In the genomic region with DNA sequence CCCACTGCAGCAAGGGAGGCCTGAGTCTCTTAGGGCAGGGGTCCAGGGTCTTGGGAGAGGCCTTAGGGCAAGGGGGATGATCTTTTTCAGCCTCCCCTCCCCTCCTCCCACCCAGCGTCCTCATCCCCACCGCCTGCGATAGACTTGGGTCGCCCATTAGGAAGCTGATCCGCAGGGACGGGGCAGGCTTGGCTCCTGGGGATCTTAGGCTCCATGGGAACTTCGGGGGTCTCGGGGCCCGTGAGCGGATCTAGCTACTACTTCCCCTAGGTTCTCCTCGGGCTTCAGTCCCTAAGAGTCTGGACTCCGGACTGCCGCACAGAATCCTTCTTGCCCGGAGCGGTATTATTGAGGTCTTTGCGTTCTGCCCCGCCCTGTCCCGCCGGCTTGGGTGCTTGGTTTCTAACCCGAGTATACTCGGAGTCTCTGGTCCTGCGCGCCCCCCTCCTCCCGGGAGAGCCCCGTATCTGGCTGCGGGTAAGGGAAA, we compare ENCODE assay signal across 11 cellular contexts. TPM values are rescaled to one million over a fixed set of nuclear protein-coding genes. Genes with fewer than 3 reads are reported as not detected.
A peak's percentile ranks its signal among the peaks of the same experiment; 100 is the strongest.
DNase-seq lines count a peak whose midpoint lies in the region; ATAC-seq and TF ChIP-seq lines count a peak whose summit lies in the region.
"Had no signal": no experiment of that assay in that cellular context is flagged by ENCODE, and none has a peak within 500 bp of the region (broad histone marks: within the 10 kb centered on the region; RNA-seq: fewer than 3 reads in every experiment).

No MANE protein-coding gene starts in this region.

- H2BK120ac ChIP-seq in mesendoderm (ENCODE audit: low read depth, low read length) = no peak overlapping the region

- H3K36me3 ChIP-seq in heart right ventricle (no peaks in the 10 kb centered on the region), right atrium auricular region (no peaks in the 10 kb centered on the region), mesendoderm (ENCODE audit: control insufficient read depth, insufficient read depth, low read length) (no peaks in the 10 kb centered on the region), uterus (no peaks in the 10 kb centered on the region)
- H3K36me3 ChIP-seq: right lobe of liver had no signal

- H3K56ac ChIP-seq in mesendoderm (ENCODE audit: low read length) = peak overlapping the region; percentile 25

- H3K9me3 ChIP-seq in heart right ventricle (no peaks in the 10 kb centered on the region), right atrium auricular region (no peaks in the 10 kb centered on the region), uterus (no peaks in the 10 kb centered on the region)
- H3K9me3 ChIP-seq: right lobe of liver had no signal

- TF ChIP-seq POLR2A in uterus (IDR thresholded peaks at IDR 0.05) = no peak

- H2BK15ac ChIP-seq in mesendoderm (replicated peaks; ENCODE audit: low read depth) = no peak overlapping the region

- WGBS in heart right ventricle, 2 donors = 1 to 2% methylated on average over 26 of the region's 26 CpGs
- no CpG with 5 or more reads among the region's 26 CpGs for WGBS in mesendoderm (ENCODE audit: extremely low coverage, insufficient coverage, low lambda C conversion rate)

- H3K4me3 ChIP-seq in heart right ventricle = peak overlapping the region in 9 of 10 donors; percentile 6 to 48 (median 38)
- H3K4me3 ChIP-seq in right atrium auricular region = peak overlapping the region in 1 of 2 donors; percentile 36
- peak overlapping the region; percentile 42 for H3K4me3 ChIP-seq in choroid plexus epithelial cell (ENCODE audit: low read depth, low read length)
- peak overlapping the region; percentile 10 for H3K4me3 ChIP-seq in mesendoderm (ENCODE audit: low read length)
- peak overlapping the region; percentile 10 to 27 for H3K4me3 ChIP-seq in uterus
- H3K4me3 ChIP-seq: right lobe of liver had no signal

- no peak overlapping the region for H3K4ac ChIP-seq in mesendoderm (ENCODE audit: low read depth, low read length)

- H3K27me3 ChIP-seq in heart right ventricle (peaks cover 0 to 98% (median 73%) of the 10 kb centered on the region in 7 donors), right atrium auricular region (peaks cover 11 to 15% of the 10 kb centered on the region in 2 donors), mesendoderm (ENCODE audit: insufficient read depth, low read length, poor library complexity) (peaks cover 36% of the 10 kb centered on the region), uterus (no peaks in the 10 kb centered on the region)

- TF ChIP-seq CTCF in heart right ventricle (IDR thresholded peaks at IDR 0.05) (no peak), right atrium auricular region (IDR thresholded peaks at IDR 0.05) (no peak), choroid plexus epithelial cell (conservative IDR thresholded peaks at IDR 0.05; ENCODE audit: low read depth, low read length) (no peak), uterus (IDR thresholded peaks at IDR 0.05) (no peak)

- DNase-seq in heart right ventricle (no peak), right atrium auricular region (ENCODE audit: low spot score) (no peak), choroid plexus epithelial cell (ENCODE audit: low read depth) (no peak), mesendoderm (peak; percentile 25), uterus (no peak), COLO668 (lab: John Stamatoyannopoulos, UW; ENCODE audit: unreplicated experiment) (no peak), LoVo (ENCODE audit: low spot score) (no peak), SHP77 (lab: John Stamatoyannopoulos, UW) (no peak)
- DNase-seq: CD4-positive, alpha-beta T cell; NCI-H1436 treated with DMSO at 0.1 percent for 48 hours had no signal

- no peak overlapping the region for H4K5ac ChIP-seq in mesendoderm (ENCODE audit: low read length)

- H3K18ac ChIP-seq in mesendoderm (ENCODE audit: low read length) = no peak overlapping the region

- intact Hi-C loops in heart right ventricle (cut with DNase I) (loop anchor here in 4 of 10 donors (5.0 to 10.0 kb wide), 5 partner anchors 200 to 1030 kb away; partner anchors contain the start of gene CCDC91 (in 1 of the 4)), uterus (cut with DNase I; ENCODE audit: low total_unique reads) (no loop called here)

- H3K23ac ChIP-seq in mesendoderm (ENCODE audit: low read length) = no peak overlapping the region

- H3K4me1 ChIP-seq in heart right ventricle = peaks cover 0 to 34% (median 15%) of the 10 kb centered on the region in 9 donors
- H3K4me1 ChIP-seq in right atrium auricular region = peaks cover 0 to 23% of the 10 kb centered on the region in 2 donors
- no peaks in the 10 kb centered on the region for H3K4me1 ChIP-seq in mesendoderm (ENCODE audit: control insufficient read depth, low read depth, low read length)
- no peaks in the 10 kb centered on the region for H3K4me1 ChIP-seq in uterus

- H3K27ac ChIP-seq in heart right ventricle (peak overlapping the region in 1 of 10 donors; percentile 1), right atrium auricular region (no peak overlapping the region), mesendoderm (ENCODE audit: low read depth, low read length) (no peak overlapping the region), uterus (no peak overlapping the region)
- H3K27ac ChIP-seq: right lobe of liver had no signal

- no peak overlapping the region for H2AK5ac ChIP-seq in mesendoderm (ENCODE audit: low read length)

- H3K9ac ChIP-seq in mesendoderm (ENCODE audit: low read length) = peak overlapping the region; percentile 27

- H2BK5ac ChIP-seq in mesendoderm (ENCODE audit: low read length) = no peak overlapping the region

- peak overlapping the region; percentile 61 for H3K4me2 ChIP-seq in mesendoderm (ENCODE audit: low read length)

- H4K8ac ChIP-seq in mesendoderm (ENCODE audit: low read depth, low read length) = no peak overlapping the region

- H3K79me2 ChIP-seq in mesendoderm (ENCODE audit: control insufficient read depth, insufficient read depth, low read length) = no peaks in the 10 kb centered on the region

- peak in 1 of 8 donors; percentile 28 for ATAC-seq in heart right ventricle

- H3K79me1 ChIP-seq in mesendoderm (ENCODE audit: low read length) = no peaks in the 10 kb centered on the region

RNA-seq across cellular contexts. Expression of gene PTHLH, which starts 2.2 kb away (rescaled TPM):
- total RNA-seq in heart right ventricle (1 to 10 TPM in 5 of 10 donors, under 1 TPM in 3, not detected in 2; 0.21 to 9.4 (median 2.1) TPM), right atrium auricular region (10 to 100 TPM in 1 of 2 donors, under 1 TPM in 1; 0.63 to 67.6 TPM), uterus (1 to 10 TPM in 2 of 4 donors, not detected in 2; 1.5 to 2.4 TPM)
- polyA plus RNA-seq in heart right ventricle = under 1 TPM; 0.43 to 0.59 TPM
- polyA plus RNA-seq in mesendoderm (2013, experiment 1 of 2) = 3.6 TPM
- polyA plus RNA-seq in mesendoderm (2013, experiment 2 of 2) = 3.9 TPM
- total RNA-seq: CD4-positive, alpha-beta T cell; right lobe of liver had no signal
